ENCODE assay signal across 7 cellular contexts in the genomic region with DNA sequence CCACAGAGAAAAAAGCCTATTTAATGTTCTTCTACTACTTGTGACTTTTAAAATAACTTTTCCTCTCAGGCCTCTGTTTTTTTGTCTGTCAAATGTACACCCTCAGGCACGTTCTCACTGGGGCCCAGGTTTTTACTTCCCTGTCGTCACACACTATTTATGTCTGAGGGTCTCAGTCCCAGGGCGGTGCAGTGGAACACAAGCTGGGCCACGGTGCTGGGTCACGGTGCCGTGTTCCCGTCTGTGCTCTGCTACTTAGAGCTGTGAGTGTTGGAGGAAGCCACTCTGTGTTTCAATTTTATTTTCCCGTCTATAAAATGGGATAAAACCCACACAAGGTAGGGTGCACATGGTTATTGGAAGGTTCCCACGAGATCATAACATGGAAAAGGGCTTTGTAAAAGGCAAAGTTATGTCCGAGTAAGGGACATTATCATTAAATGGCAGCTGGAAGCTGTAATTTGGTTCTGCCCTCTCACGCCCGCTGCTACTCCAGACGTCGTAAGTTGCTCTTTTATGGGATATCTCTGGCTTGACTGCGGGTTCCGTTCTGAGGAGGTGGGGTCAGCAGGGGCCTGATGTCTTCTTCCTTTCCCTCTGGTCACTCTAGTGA. TPM values are rescaled to one million over a fixed set of nuclear protein-coding genes. Genes with fewer than 3 reads are reported as not detected.
DNase-seq lines count a peak whose midpoint lies in the region; ATAC-seq and TF ChIP-seq lines count a peak whose summit lies in the region.

No MANE protein-coding gene starts in this region.

- no peaks in the 10 kb centered on the region for H4K20me1 ChIP-seq in hepatocyte (ENCODE audit: insufficient read depth, poor library complexity, severe bottlenecking)
- no peaks in the 10 kb centered on the region for H4K20me1 ChIP-seq in smooth muscle cell (ENCODE audit: low read depth)

- no peaks in the 10 kb centered on the region for H3K9me3 Mint-ChIP-seq in activated CD8-positive, alpha-beta T cell treated with anti-CD3 and anti-CD28 coated beads, Interleukin-2, amount 10 ng/mL, durations not matched to agents 7 days and 5 days (ENCODE audit: insufficient read depth)

- TF ChIP-seq CTCF in hepatocyte (IDR thresholded peaks at IDR 0.05; ENCODE audit: poor library complexity): no peak
- no peak for TF ChIP-seq CTCF in smooth muscle cell (IDR thresholded peaks at IDR 0.05; ENCODE audit: borderline replicate concordance, insufficient read depth, poor library complexity, severe bottlenecking)

- 61% methylated on average over 16 of the region's 16 CpGs for WGBS in HUES64
- WGBS in hepatocyte (ENCODE audit: low lambda C conversion rate, missing lambda C conversion rate): 47% methylated on average over 16 of the region's 16 CpGs
- WGBS in smooth muscle cell (ENCODE audit: low lambda C conversion rate): 25% methylated on average over 16 of the region's 16 CpGs

- H3K27me3 ChIP-seq in HUES64 (ENCODE audit: insufficient read depth, low read length) (no peaks in the 10 kb centered on the region), hepatocyte (no peaks in the 10 kb centered on the region), smooth muscle cell (ENCODE audit: low read depth) (no peaks in the 10 kb centered on the region)

- CTCF ChIA-PET in activated CD8-positive, alpha-beta T cell treated with anti-CD3 and anti-CD28 coated beads, Interleukin-2, amount 10 ng/mL, durations not matched to agents 7 days and 5 days (lab: Charles Lee): interaction anchor here (0.7 to 3.6 kb wide), 10 partner anchors 16 to 49 kb away, joined by 3 to 20 read pairs (median 4); a partner anchor contains a TSS

- H3K36me3 ChIP-seq in HUES64 (ENCODE audit: insufficient read depth, low read length) (peaks cover 4% of the 10 kb centered on the region), hepatocyte (replicated peaks; ENCODE audit: insufficient read depth, low read depth) (no peaks in the 10 kb centered on the region), smooth muscle cell (ENCODE audit: low read depth) (no peaks in the 10 kb centered on the region)

- H3K4me2 ChIP-seq in hepatocyte (peak overlapping the region; percentile 94), smooth muscle cell (peak overlapping the region; percentile 93)

- H3K9me2 ChIP-seq in hepatocyte (replicated peaks; ENCODE audit: insufficient read depth): no peaks in the 10 kb centered on the region

- H3K27me3 Mint-ChIP-seq in activated CD8-positive, alpha-beta T cell treated with anti-CD3 and anti-CD28 coated beads, Interleukin-2, amount 10 ng/mL, durations not matched to agents 7 days and 5 days (ENCODE audit: low read depth): no peaks in the 10 kb centered on the region

- H3K4me3 Mint-ChIP-seq in activated CD8-positive, alpha-beta T cell treated with anti-CD3 and anti-CD28 coated beads, Interleukin-2, amount 10 ng/mL, durations not matched to agents 7 days and 5 days: peak overlapping the region; percentile 94

- H3K79me2 ChIP-seq in hepatocyte (peaks cover 2% of the 10 kb centered on the region), smooth muscle cell (ENCODE audit: low read depth) (no peaks in the 10 kb centered on the region)

- peak overlapping the region; percentile 90 for H3K27ac Mint-ChIP-seq in activated CD8-positive, alpha-beta T cell treated with anti-CD3 and anti-CD28 coated beads, Interleukin-2, amount 10 ng/mL, durations not matched to agents 7 days and 5 days

- H3K4me1 ChIP-seq in HUES64 (ENCODE audit: insufficient read depth, low read length) (peaks cover 60% of the 10 kb centered on the region), hepatocyte (ENCODE audit: insufficient read depth) (peaks cover 46% of the 10 kb centered on the region), smooth muscle cell (ENCODE audit: low read depth) (peaks cover 43% of the 10 kb centered on the region)

- H3K9ac ChIP-seq in HUES64 (ENCODE audit: low read depth, low read length) (peak overlapping the region; percentile 81), smooth muscle cell (ENCODE audit: low read depth) (peak overlapping the region; percentile 76)

- peak overlapping the region; percentile 96 for H2AFZ ChIP-seq in hepatocyte
- peak overlapping the region; percentile 94 for H2AFZ ChIP-seq in smooth muscle cell (ENCODE audit: low read depth)

- H3K4me3 ChIP-seq in HUES64 (ENCODE audit: low read length) (peak overlapping the region; percentile 66), hepatocyte (peak overlapping the region; percentile 55), smooth muscle cell (peak overlapping the region; percentile 72)

- peaks cover 49% of the 10 kb centered on the region for H3K4me1 Mint-ChIP-seq in activated CD8-positive, alpha-beta T cell treated with anti-CD3 and anti-CD28 coated beads, Interleukin-2, amount 10 ng/mL, durations not matched to agents 7 days and 5 days (ENCODE audit: low read depth)

- H3K27ac ChIP-seq in HUES64 (ENCODE audit: low read depth, low read length): peak overlapping the region; percentile 98
- H3K27ac ChIP-seq in hepatocyte: peak overlapping the region; percentile 96
- peak overlapping the region; percentile 73 for H3K27ac ChIP-seq in smooth muscle cell (ENCODE audit: low read depth)

- peaks cover 7% of the 10 kb centered on the region for H3F3A ChIP-seq in smooth muscle cell (ENCODE audit: low read depth)

- no peaks in the 10 kb centered on the region for H3K9me3 ChIP-seq in HUES64 (ENCODE audit: insufficient read depth, low read depth, low read length)
- H3K9me3 ChIP-seq in hepatocyte (ENCODE audit: low read depth): no peaks in the 10 kb centered on the region
- no peaks in the 10 kb centered on the region for H3K9me3 ChIP-seq in smooth muscle cell (replicated peaks; ENCODE audit: low read depth)

- POLR2A ChIA-PET in activated CD8-positive, alpha-beta T cell treated with anti-CD3 and anti-CD28 coated beads, Interleukin-2, amount 10 ng/mL, durations not matched to agents 7 days and 5 days (lab: Charles Lee): interaction anchor here (0.7 to 1.6 kb wide), 4 partner anchors 18 to 80 kb away, joined by 3 to 9 read pairs (median 4); a partner anchor contains a TSS

- ATAC-seq in activated CD8-positive, alpha-beta T cell treated with anti-CD3 and anti-CD28 coated beads, Interleukin-2, amount 10 ng/mL, durations not matched to agents 7 days and 5 days: no peak
- ATAC-seq in HG03571 (IDR thresholded peaks at IDR 0.05; ENCODE audit: unreplicated experiment): no peak

- no peak for DNase-seq in activated CD8-positive, alpha-beta T cell treated with anti-CD3 and anti-CD28 coated beads, Interleukin-2, amount 10 ng/mL, durations not matched to agents 7 days and 5 days
- DNase-seq in hepatocyte (ENCODE audit: low spot score): peak; percentile 17
- no peak for DNase-seq in smooth muscle cell (lab: John Stamatoyannopoulos, UW; ENCODE audit: unreplicated experiment)
- no peak for DNase-seq in midbrain (lab: John Stamatoyannopoulos, UW)
- DNase-seq in NOMO-1 treated with dmso at 0.1 percent for 144 hours (lab: John Stamatoyannopoulos, UW; ENCODE audit: unreplicated experiment): no peak

- H3K36me3 Mint-ChIP-seq in activated CD8-positive, alpha-beta T cell treated with anti-CD3 and anti-CD28 coated beads, Interleukin-2, amount 10 ng/mL, durations not matched to agents 7 days and 5 days (ENCODE audit: low read depth): peaks cover 13% of the 10 kb centered on the region

RNA-seq across cellular contexts. Expression of a gene that starts 25.1 kb away (rescaled TPM):
- polyA plus RNA-seq in HUES64 (2013, experiment 1 of 2): 12.3 TPM
- polyA plus RNA-seq in HUES64 (2013, experiment 2 of 2): 13.2 TPM
- total RNA-seq in activated CD8-positive, alpha-beta T cell treated with anti-CD3 and anti-CD28 coated beads, Interleukin-2, amount 10 ng/mL, durations not matched to agents 7 days and 5 days: 1 to 10 TPM; 6.7 to 7.7 TPM
- 5.2 and 8.3 TPM in 2 replicates for total RNA-seq in hepatocyte
- polyA plus RNA-seq in hepatocyte: 6.2 and 10.6 TPM in 2 replicates
- total RNA-seq in smooth muscle cell: 4.7 and 5.9 TPM in 2 replicates
- 16.8 and 23.8 TPM in 2 replicates for polyA plus RNA-seq in smooth muscle cell

RNA-seq across cellular contexts. Expression of a gene that starts 35.7 kb away (rescaled TPM):
- polyA plus RNA-seq in HUES64 (2013, experiment 1 of 2): 78.2 TPM
- 91.5 TPM for polyA plus RNA-seq in HUES64 (2013, experiment 2 of 2)
- 10 to 100 TPM; 40.9 to 43.1 TPM for total RNA-seq in activated CD8-positive, alpha-beta T cell treated with anti-CD3 and anti-CD28 coated beads, Interleukin-2, amount 10 ng/mL, durations not matched to agents 7 days and 5 days
- total RNA-seq in hepatocyte (75.5 and 79.1 TPM in 2 replicates), smooth muscle cell (39.4 and 60.9 TPM in 2 replicates)
- polyA plus RNA-seq in hepatocyte (102 and 107 TPM in 2 replicates), smooth muscle cell (55.5 and 68.1 TPM in 2 replicates)

RNA-seq across cellular contexts. Expression of a gene that starts 46.2 kb away (rescaled TPM):
- not detected for polyA plus RNA-seq in HUES64 (2013, experiment 1 of 2)
- not detected for polyA plus RNA-seq in HUES64 (2013, experiment 2 of 2)
- 10 to 100 TPM; 21.5 to 22.3 TPM for total RNA-seq in activated CD8-positive, alpha-beta T cell treated with anti-CD3 and anti-CD28 coated beads, Interleukin-2, amount 10 ng/mL, durations not matched to agents 7 days and 5 days
- total RNA-seq in hepatocyte: 0.10 and 0.12 TPM in 2 replicates
- not detected in 2 replicates for polyA plus RNA-seq in hepatocyte
- not detected in 2 replicates for total RNA-seq in smooth muscle cell
- not detected in 2 replicates for polyA plus RNA-seq in smooth muscle cell

Comparison
In these comparisons a context has a peak if more than half of its experiments do, and no peak if none do; other contexts are left out.
1. RNA of a gene that starts 46.2 kb away (total RNA-seq): 21.5 to 22.3 TPM in activated CD8-positive, alpha-beta T cell treated with anti-CD3 and anti-CD28 coated beads, Interleukin-2, amount 10 ng/mL, durations not matched to agents 7 days and 5 days; 0.10 to 0.12 TPM in hepatocyte and not detected in smooth muscle cell; every median in the first group is over 10 times any median in the second.
2. Peak in every context shown above with its lines, with median percentiles within 50 percentile points of each other: H3K27ac ChIP-seq and H3K4me3 ChIP-seq.